1 cellular context compared by ENCODE assay signal in the genomic region with DNA sequence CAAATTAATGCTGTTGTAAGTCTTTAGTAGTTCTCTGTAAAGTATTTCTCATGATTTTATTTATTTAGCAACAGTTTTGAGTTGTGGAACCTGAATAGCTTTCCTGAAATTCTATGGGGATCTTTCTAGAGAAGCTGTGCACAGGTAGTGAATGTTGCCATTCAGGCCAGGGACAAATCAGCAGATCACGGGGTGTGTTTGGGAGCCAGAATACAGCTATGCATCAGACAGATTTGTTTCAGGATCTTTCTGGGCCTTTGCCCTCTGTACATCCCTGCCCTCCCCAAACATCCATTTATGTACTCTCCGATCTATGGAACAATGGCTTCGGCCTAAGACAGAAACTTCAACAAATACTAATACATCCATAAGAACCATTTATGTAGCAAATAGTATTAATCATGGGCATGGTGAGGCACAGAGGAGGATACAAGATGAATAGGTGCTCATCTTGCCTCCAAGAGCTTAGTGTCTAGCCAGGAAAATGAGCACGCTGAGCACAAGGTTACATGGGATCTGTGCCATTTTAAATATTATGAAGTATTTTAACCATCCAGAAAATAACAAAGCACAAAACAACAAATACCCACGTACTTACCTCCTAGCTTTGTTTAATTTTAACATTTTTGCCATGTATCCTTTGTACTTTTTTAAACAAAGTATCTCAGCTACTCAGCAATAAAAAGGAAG.
TF ChIP-seq lines count a peak whose summit lies in the region.

No MANE protein-coding gene starts in this region.

TF ChIP-seq in endothelial cell of umbilical vein, 7 proteins besides CTCF, POLR2A, EP300 and RAD21 (continued from another document):
- TF ChIP-seq MAX (IDR thresholded peaks at IDR 0.05; ENCODE audit: insufficient read depth, insufficient read length), result no peak
